ENCODE assay signal across 8 cellular contexts in genomic region chr19:4062576-4063368, GRCh38. TPM values are rescaled to one million over a fixed set of nuclear protein-coding genes. Genes with fewer than 3 reads are reported as not detected.
DNase-seq lines count a peak whose midpoint lies in the region; TF ChIP-seq lines count a peak whose summit lies in the region.

No MANE protein-coding gene starts in this region.

- CTCF ChIA-PET in activated CD4-positive, alpha-beta memory T cell treated with anti-CD3 and anti-CD28 coated beads for 36 hours (lab: Charles Lee) = interaction anchor here (1.5 kb wide), 1 partner anchor 77 kb away, joined by 6 read pairs; no protein-coding TSS in a partner anchor

- H3K4me3 Mint-ChIP-seq in activated CD4-positive, alpha-beta memory T cell treated with anti-CD3 and anti-CD28 coated beads for 36 hours = peak overlapping the region; percentile 82

- peak overlapping the region; percentile 85; the same call in 1 of the 2 replicates for H3K9ac ChIP-seq in GM23248

- peaks cover 5% of the 10 kb centered on the region for H3K36me3 Mint-ChIP-seq in activated CD4-positive, alpha-beta memory T cell treated with anti-CD3 and anti-CD28 coated beads for 36 hours

- H3F3A ChIP-seq in GM23248 (ENCODE audit: insufficient read depth) = peaks cover 5% of the 10 kb centered on the region; the same call in 1 of the 2 replicates

- H2AFZ ChIP-seq in GM23248 = no peak overlapping the region

- H3K27me3 ChIP-seq in GM23248 (replicated peaks; ENCODE audit: insufficient read depth) = no peaks in the 10 kb centered on the region
- H3K27me3 ChIP-seq in MG63 = no peaks in the 10 kb centered on the region

- H4K20me1 ChIP-seq in GM23248 (ENCODE audit: insufficient read depth) = peaks cover 3% of the 10 kb centered on the region; the same call in 1 of the 2 replicates

- peak overlapping the region; percentile 77 for H3K4me2 ChIP-seq in GM23248 (ENCODE audit: unreplicated experiment)

- H3K4me1 Mint-ChIP-seq in activated CD4-positive, alpha-beta memory T cell treated with anti-CD3 and anti-CD28 coated beads for 36 hours (ENCODE audit: low read depth) = peaks cover 43% of the 10 kb centered on the region

- 45 to 52% methylated on average over 18 to 19 of the region's 20 CpGs for WGBS in GM23248 (ENCODE audit: low coverage in 1 of 2, low lambda C conversion rate in 2 of 2, missing lambda C conversion rate in 2 of 2), 2 experiments

- in situ Hi-C loops in GM23248 (cut with MboI) = no loop called here

- DNase-seq in GM23248 (peak; percentile 36), fibroblast of villous mesenchyme (ENCODE audit: low read depth) (no peak), SK-N-DZ (ENCODE audit: low spot score) (no peak), CD1c-positive myeloid dendritic cell (ENCODE audit: extremely low spot score) (no peak), head of caudate nucleus (no peak), MG63 (no peak)
- no peak for DNase-seq in activated CD4-positive, alpha-beta memory T cell treated with anti-CD3 and anti-CD28 coated beads for 36 hours

- no peaks in the 10 kb centered on the region for H3K9me3 ChIP-seq in GM23248 (ENCODE audit: low read depth)
- no peaks in the 10 kb centered on the region for H3K9me3 ChIP-seq in MG63

- H3K4me3 ChIP-seq in GM23248 (peak overlapping the region; percentile 82), fibroblast of villous mesenchyme (ENCODE audit: low read depth, low read length) (peak overlapping the region; percentile 70), skin epidermis (peak overlapping the region; percentile 74 to 100 (median 83)), MG63 (no peak overlapping the region)

- H3K9me3 Mint-ChIP-seq in activated CD4-positive, alpha-beta memory T cell treated with anti-CD3 and anti-CD28 coated beads for 36 hours = no peaks in the 10 kb centered on the region

- peaks cover 73% of the 10 kb centered on the region for H3K79me2 ChIP-seq in GM23248 (ENCODE audit: insufficient read depth)

- H3K9me2 ChIP-seq in GM23248 (ENCODE audit: insufficient read depth) = no peaks in the 10 kb centered on the region

- POLR2A ChIA-PET in activated CD4-positive, alpha-beta memory T cell treated with anti-CD3 and anti-CD28 coated beads for 36 hours (lab: Charles Lee) = no interaction called here

- peak overlapping the region; percentile 95; the same call in 1 of the 2 replicates for H3K27ac ChIP-seq in GM23248
- peak overlapping the region in 20 of 21 experiments; percentile 91 to 100 (median 98) for H3K27ac ChIP-seq in skin epidermis

- TF ChIP-seq CTCF in fibroblast of villous mesenchyme (IDR thresholded peaks at IDR 0.05; ENCODE audit: insufficient read depth, low read depth, low read length) = no peak

- peaks cover 49% of the 10 kb centered on the region for H3K4me1 ChIP-seq in GM23248 (ENCODE audit: insufficient read depth)

- H3K36me3 ChIP-seq in GM23248 (ENCODE audit: low read depth) (no peaks in the 10 kb centered on the region), MG63 (peaks cover 17% of the 10 kb centered on the region)

- intact Hi-C loops in activated CD4-positive, alpha-beta memory T cell treated with anti-CD3 and anti-CD28 coated beads for 36 hours (cut with micrococcal nuclease) = loop anchor here (10.0 kb wide), 1 partner anchor 488 kb away; the partner anchor contains the start of gene HMG20B
- intact Hi-C loops in head of caudate nucleus (cut with DNase I) = no loop called here

- peak overlapping the region; percentile 60 for H3K27ac Mint-ChIP-seq in activated CD4-positive, alpha-beta memory T cell treated with anti-CD3 and anti-CD28 coated beads for 36 hours

- H3K27me3 Mint-ChIP-seq in activated CD4-positive, alpha-beta memory T cell treated with anti-CD3 and anti-CD28 coated beads for 36 hours = no peaks in the 10 kb centered on the region

RNA-seq across cellular contexts. Expression of gene ZBTB7A, which starts 3.9 kb away (rescaled TPM):
- total RNA-seq in GM23248 (2014; rRNA removed; shearing (Covaris generic)) = 33.6 and 41.3 TPM in 2 replicates
- 17.8 and 20.6 TPM in 2 replicates for polyA plus RNA-seq in GM23248 (2016; fragmentation: Nextera tagmentation; extraction: Ambion mirVana)
- total RNA-seq in activated CD4-positive, alpha-beta memory T cell treated with anti-CD3 and anti-CD28 coated beads for 36 hours = 10 to 100 TPM; 31.0 to 32.5 TPM
- total RNA-seq in fibroblast of villous mesenchyme = 30.9 and 31.5 TPM in 2 replicates
- 4.6 and 5.5 TPM in 2 replicates for polyA plus RNA-seq in SK-N-DZ (2014; cell fraction: cytosol; rRNA removed)
- polyA plus RNA-seq in SK-N-DZ (2014; cell fraction: nucleus; rRNA removed) = 9.8 and 15.6 TPM in 2 replicates
- 7.8 and 8.7 TPM in 2 replicates for total RNA-seq in MG63 (2014; rRNA removed; shearing (Covaris generic); ENCODE audit: low replicate concordance)

RNA-seq across cellular contexts. Expression of gene PIAS4, which starts 55.2 kb away (rescaled TPM):
- 16.8 and 21.0 TPM in 2 replicates for total RNA-seq in GM23248 (2014; rRNA removed; shearing (Covaris generic))
- polyA plus RNA-seq in GM23248 (2016; fragmentation: Nextera tagmentation; extraction: Ambion mirVana) = 6.9 and 9.1 TPM in 2 replicates
- total RNA-seq in activated CD4-positive, alpha-beta memory T cell treated with anti-CD3 and anti-CD28 coated beads for 36 hours = 10 to 100 TPM; 22.5 to 24.4 TPM
- total RNA-seq in fibroblast of villous mesenchyme = 17.3 and 26.7 TPM in 2 replicates
- polyA plus RNA-seq in SK-N-DZ (2014; cell fraction: cytosol; rRNA removed) = 30.3 and 40.6 TPM in 2 replicates
- 24.5 and 26.1 TPM in 2 replicates for polyA plus RNA-seq in SK-N-DZ (2014; cell fraction: nucleus; rRNA removed)
- 7.4 and 10.4 TPM in 2 replicates for total RNA-seq in MG63 (2014; rRNA removed; shearing (Covaris generic); ENCODE audit: low replicate concordance)
